ENCODE assay signal across 26 cellular contexts in the genomic region with DNA sequence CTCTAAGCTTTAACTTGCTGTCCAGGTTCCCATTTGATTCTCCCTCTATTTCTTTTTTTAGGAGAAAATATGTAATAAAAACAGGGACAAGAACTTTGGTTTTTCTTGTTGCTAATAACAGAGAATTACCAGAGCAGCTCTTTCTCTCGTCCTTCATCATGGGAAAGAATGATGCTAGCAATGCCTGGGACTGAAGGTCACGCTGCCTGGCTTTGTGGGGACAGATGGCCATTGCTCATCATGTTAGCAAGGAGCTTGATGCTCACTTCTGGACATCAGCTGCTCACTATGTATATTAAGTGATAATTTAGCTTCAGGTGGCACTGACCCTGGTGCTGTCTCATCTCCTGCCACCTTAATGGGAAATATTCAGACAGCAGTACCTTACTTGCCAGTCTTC.
DNase-seq lines count a peak whose midpoint lies in the region; ATAC-seq, FAIRE-seq and TF ChIP-seq lines count a peak whose summit lies in the region.
"Had no signal": no experiment of that assay in that cellular context is flagged by ENCODE, and none has a peak within 500 bp of the region (broad histone marks: within the 10 kb centered on the region; RNA-seq: fewer than 3 reads in every experiment).

No MANE protein-coding gene starts in this region.

- TF ChIP-seq POLR2A in A549 (IDR thresholded peaks at IDR 0.05; ENCODE audit: low read length) (no peak), thyroid gland (IDR thresholded peaks at IDR 0.05) (no peak)

- H3K27me3 ChIP-seq in HUES64 (ENCODE audit: insufficient read depth, low read length), result no peaks in the 10 kb centered on the region
- H3K27me3 ChIP-seq in neural cell (ENCODE audit: insufficient read depth, low read depth, low read length), result no peaks in the 10 kb centered on the region
- H3K27me3 ChIP-seq in thyroid gland, result no peaks in the 10 kb centered on the region
- H3K27me3 ChIP-seq: colonic mucosa had no signal

- DNase-seq in A549 (ENCODE audit: low read depth in 1 of 2, low spot score in 1 of 2) (no peak), dermis blood vessel endothelial cell (peak; percentile 16), thyroid gland (no peak)
- DNase-seq in activated naive CD4-positive, alpha-beta T cell (lab: John Stamatoyannopoulos, UW), result no peak
- DNase-seq in activated CD8-positive, alpha-beta T cell treated with anti-CD3 and anti-CD28 coated beads for 36 hours, result no peak
- DNase-seq in activated CD4-positive, alpha-beta T cell treated with anti-CD3 and anti-CD28 coated beads for 36 hours, result no peak
- DNase-seq: activated CD4-positive, alpha-beta T cell treated with anti-CD3 and anti-CD28 coated beads, Interleukin-2, amount 10 ng/mL, durations not matched to agents 7 days and 5 days; activated naive CD4-positive, alpha-beta T cell treated with anti-CD3 and anti-CD28 coated beads, Interleukin-2, amount 50 U/mL, for 16 hours; amygdala; colonic mucosa; COR-L47; DMS79 treated with DMSO at 0.1 percent for 48 hours; effector memory CD8-positive, alpha-beta T cell; foreskin melanocyte; Kasumi-1; NCI-H1436; NCI-H345; NCI-H748 treated with DMSO at 0.1 percent for 48 hours had no signal

- H3K9me3 ChIP-seq in A549 (no peaks in the 10 kb centered on the region), HUES64 (ENCODE audit: insufficient read depth, low read depth, low read length) (no peaks in the 10 kb centered on the region), neural cell (ENCODE audit: low read length) (no peaks in the 10 kb centered on the region), thyroid gland (no peaks in the 10 kb centered on the region)
- H3K9me3 ChIP-seq: colonic mucosa, prostate gland had no signal

- H3K4me3 Mint-ChIP-seq in activated CD8-positive, alpha-beta T cell treated with anti-CD3 and anti-CD28 coated beads for 36 hours, result no peak overlapping the region
- H3K4me3 Mint-ChIP-seq in activated CD4-positive, alpha-beta T cell treated with anti-CD3 and anti-CD28 coated beads for 36 hours, result no peak overlapping the region
- H3K4me3 Mint-ChIP-seq: activated CD4-positive, alpha-beta T cell treated with anti-CD3 and anti-CD28 coated beads, Interleukin-2, amount 10 ng/mL, durations not matched to agents 7 days and 5 days; effector memory CD8-positive, alpha-beta T cell; stimulated activated naive CD8-positive, alpha-beta T cell treated with anti-CD3 and anti-CD28 coated beads, Interleukin-15, Interleukin-2, amounts not matched to agents 100 ng/mL and 50 ng/mL, for 24 hours had no signal

- TF ChIP-seq CTCF in A549 (IDR thresholded peaks at IDR 0.05) (no peak), neural cell (IDR thresholded peaks at IDR 0.05; ENCODE audit: poor library complexity, severe bottlenecking) (no peak), thyroid gland (IDR thresholded peaks at IDR 0.05) (no peak)
- TF ChIP-seq CTCF in activated CD8-positive, alpha-beta T cell treated with anti-CD3 and anti-CD28 coated beads for 36 hours (IDR thresholded peaks at IDR 0.05), result no peak

- WGBS in A549 (ENCODE audit: missing lambda C conversion rate), result 79% methylated on average over 2 of the region's 2 CpGs
- 92% methylated on average over 2 of the region's 2 CpGs for WGBS in HUES64
- WGBS in thyroid gland, 2 donors, result 79 to 81% methylated on average over 2 of the region's 2 CpGs

- no peaks in the 10 kb centered on the region for H3K36me3 ChIP-seq in HUES64 (ENCODE audit: insufficient read depth, low read length)
- no peaks in the 10 kb centered on the region for H3K36me3 ChIP-seq in neural cell (ENCODE audit: insufficient read depth, low read length)
- H3K36me3 ChIP-seq in thyroid gland, result no peaks in the 10 kb centered on the region
- H3K36me3 ChIP-seq: colonic mucosa, prostate gland had no signal

- H3K4me3 ChIP-seq in A549 (no peak overlapping the region), HUES64 (ENCODE audit: low read length) (no peak overlapping the region), neural cell (ENCODE audit: low read length) (peak overlapping the region; percentile 20), thyroid gland (replicated peaks in 1 of 3) (no peak overlapping the region)
- H3K4me3 ChIP-seq: colonic mucosa, lung, prostate gland had no signal

- H3K9ac ChIP-seq in HUES64 (ENCODE audit: low read depth, low read length) (peak overlapping the region; percentile 29; the same call in 1 of the 2 replicates), neural cell (ENCODE audit: low read length) (peak overlapping the region; percentile 46)

- H3K27ac ChIP-seq in A549 (peak overlapping the region; percentile 18 to 27; a peak in 2 of 6 replicates), HUES64 (ENCODE audit: low read depth, low read length) (peak overlapping the region; percentile 39; the same call in 1 of the 2 replicates), neural cell (ENCODE audit: low read length) (peak overlapping the region; percentile 51), thyroid gland (no peak overlapping the region)
- H3K27ac ChIP-seq: colonic mucosa, prostate gland, VCaP had no signal

- H3K4me1 ChIP-seq in A549 (peaks cover 45% of the 10 kb centered on the region), HUES64 (ENCODE audit: insufficient read depth, low read length) (peaks cover 45% of the 10 kb centered on the region), thyroid gland (no peaks in the 10 kb centered on the region)
- H3K4me1 ChIP-seq: colonic mucosa, prostate gland had no signal

- no peaks in the 10 kb centered on the region for H3K4me1 Mint-ChIP-seq in activated CD8-positive, alpha-beta T cell treated with anti-CD3 and anti-CD28 coated beads for 36 hours (ENCODE audit: low read depth)
- no peaks in the 10 kb centered on the region for H3K4me1 Mint-ChIP-seq in activated CD4-positive, alpha-beta T cell treated with anti-CD3 and anti-CD28 coated beads for 36 hours
- H3K4me1 Mint-ChIP-seq: activated CD4-positive, alpha-beta T cell treated with anti-CD3 and anti-CD28 coated beads, Interleukin-2, amount 10 ng/mL, durations not matched to agents 7 days and 5 days had no signal

- peaks cover 3% of the 10 kb centered on the region for H3K27me3 Mint-ChIP-seq in activated CD8-positive, alpha-beta T cell treated with anti-CD3 and anti-CD28 coated beads for 36 hours
- H3K27me3 Mint-ChIP-seq in activated CD4-positive, alpha-beta T cell treated with anti-CD3 and anti-CD28 coated beads for 36 hours, result peaks cover 6% of the 10 kb centered on the region

- no peak overlapping the region for H3K27ac Mint-ChIP-seq in activated CD8-positive, alpha-beta T cell treated with anti-CD3 and anti-CD28 coated beads for 36 hours
- H3K27ac Mint-ChIP-seq in activated CD4-positive, alpha-beta T cell treated with anti-CD3 and anti-CD28 coated beads for 36 hours, result no peak overlapping the region
- H3K27ac Mint-ChIP-seq: activated CD4-positive, alpha-beta T cell treated with anti-CD3 and anti-CD28 coated beads, Interleukin-2, amount 10 ng/mL, durations not matched to agents 7 days and 5 days; effector memory CD8-positive, alpha-beta T cell; stimulated activated naive CD8-positive, alpha-beta T cell treated with anti-CD3 and anti-CD28 coated beads, Interleukin-15, Interleukin-2, amounts not matched to agents 100 ng/mL and 50 ng/mL, for 24 hours had no signal

- H3K79me2 ChIP-seq in neural cell (replicated peaks; ENCODE audit: insufficient read depth, low read length), result no peaks in the 10 kb centered on the region

- no peaks in the 10 kb centered on the region for H3K36me3 Mint-ChIP-seq in activated CD8-positive, alpha-beta T cell treated with anti-CD3 and anti-CD28 coated beads for 36 hours (ENCODE audit: low read depth)
- H3K36me3 Mint-ChIP-seq in activated CD4-positive, alpha-beta T cell treated with anti-CD3 and anti-CD28 coated beads for 36 hours (ENCODE audit: low read depth), result no peaks in the 10 kb centered on the region

- H4K20me1 ChIP-seq in neural cell (ENCODE audit: insufficient read depth), result no peaks in the 10 kb centered on the region

- no peak for FAIRE-seq in A549 (lab: Jason Lieb, UNC)
- FAIRE-seq: GM18507 had no signal

- CTCF ChIA-PET in A549 (lab: Yijun Ruan, JAX), result interaction anchor here (0.6 kb wide), 1 partner anchor 9 kb away, joined by 4 read pairs; no protein-coding TSS in a partner anchor
- CTCF ChIA-PET in activated CD8-positive, alpha-beta T cell treated with anti-CD3 and anti-CD28 coated beads for 36 hours (lab: Charles Lee), result no interaction called here
- CTCF ChIA-PET in activated CD4-positive, alpha-beta T cell treated with anti-CD3 and anti-CD28 coated beads for 36 hours (lab: Charles Lee), result interaction anchor here (0.9 kb wide), 1 partner anchor 65 kb away, joined by 3 read pairs; no protein-coding TSS in a partner anchor

- H3K4me2 ChIP-seq in A549, result peak overlapping the region; percentile 62
- peak overlapping the region; percentile 24 for H3K4me2 ChIP-seq in neural cell (ENCODE audit: low read length)

- TF ChIP-seq RAD21 in A549 (conservative IDR thresholded peaks at IDR 0.05 in 1 of 2, IDR thresholded peaks at IDR 0.05 in 1 of 2) (no peak), neural cell (conservative IDR thresholded peaks at IDR 0.05) (no peak)

- H3F3A ChIP-seq in neural cell (ENCODE audit: insufficient read depth, low read length, poor library complexity, severe bottlenecking), result no peaks in the 10 kb centered on the region

- POLR2A ChIA-PET in A549 (lab: Yijun Ruan, JAX), result no interaction called here
- POLR2A ChIA-PET in activated CD8-positive, alpha-beta T cell treated with anti-CD3 and anti-CD28 coated beads for 36 hours (lab: Charles Lee), result no interaction called here
- POLR2A ChIA-PET in activated CD4-positive, alpha-beta T cell treated with anti-CD3 and anti-CD28 coated beads for 36 hours (lab: Charles Lee), result no interaction called here

- no peak for ATAC-seq in A549
- no peak for ATAC-seq in activated CD8-positive, alpha-beta T cell treated with anti-CD3 and anti-CD28 coated beads for 36 hours
- ATAC-seq in activated CD4-positive, alpha-beta T cell treated with anti-CD3 and anti-CD28 coated beads for 36 hours, result no peak
- ATAC-seq: effector memory CD8-positive, alpha-beta T cell; esophagus mucosa had no signal

- no peaks in the 10 kb centered on the region for H3K9me3 Mint-ChIP-seq in activated CD8-positive, alpha-beta T cell treated with anti-CD3 and anti-CD28 coated beads for 36 hours
- H3K9me3 Mint-ChIP-seq in activated CD4-positive, alpha-beta T cell treated with anti-CD3 and anti-CD28 coated beads for 36 hours (ENCODE audit: low read depth), result no peaks in the 10 kb centered on the region
- H3K9me3 Mint-ChIP-seq: activated CD4-positive, alpha-beta T cell treated with anti-CD3 and anti-CD28 coated beads, Interleukin-2, amount 10 ng/mL, durations not matched to agents 7 days and 5 days; effector memory CD8-positive, alpha-beta T cell; stimulated activated naive CD8-positive, alpha-beta T cell treated with anti-CD3 and anti-CD28 coated beads, Interleukin-15, Interleukin-2, amounts not matched to agents 100 ng/mL and 50 ng/mL, for 24 hours had no signal

- H2AFZ ChIP-seq in neural cell (ENCODE audit: low read depth, low read length), result no peak overlapping the region

- no peaks in the 10 kb centered on the region for H3K9me2 ChIP-seq in neural cell (ENCODE audit: insufficient read depth, low read length)

- intact Hi-C loops in thyroid gland (cut with DNase I), result no loop called here
- intact Hi-C loops in activated CD8-positive, alpha-beta T cell treated with anti-CD3 and anti-CD28 coated beads for 36 hours (cut with micrococcal nuclease), result no loop called here
- intact Hi-C loops in activated CD4-positive, alpha-beta T cell treated with anti-CD3 and anti-CD28 coated beads for 36 hours (cut with DNase I, micrococcal nuclease), result no loop called here

- no peak for TF ChIP-seq EP300 in A549 (IDR thresholded peaks at IDR 0.05)
- no peak for TF ChIP-seq EP300 in neural cell (conservative IDR thresholded peaks at IDR 0.05; ENCODE audit: poor library complexity, severe bottlenecking)

Comparison
In these comparisons a context has a peak if more than half of its experiments do, and no peak if none do; other contexts are left out.
1. H3K27ac ChIP-seq: peak in A549 (2 of 2), HUES64 (single experiment) and neural cell (single experiment); none in thyroid gland (0 of 3).